32 cellular contexts compared by ENCODE assay signal in genomic region chr3:187753516-187753915, GRCh38. TPM values are rescaled to one million over a fixed set of nuclear protein-coding genes. Genes with fewer than 3 reads are reported as not detected.
"Had no signal": no experiment of that assay in that cellular context is flagged by ENCODE, and none has a peak within 500 bp of the region (broad histone marks: within the 10 kb centered on the region; RNA-seq: fewer than 3 reads in every experiment).

No MANE protein-coding gene starts in this region.

- H3K27me3 Mint-ChIP-seq: stimulated activated naive B cell treated with anti-CD40 and anti-IgM and Interleukin-4, amounts not matched to agents 10 μg/mL and 1 μg/mL and 100 μg/mL, for 72 hours; stimulated activated naive CD8-positive, alpha-beta T cell treated with anti-CD3 and anti-CD28 coated beads, Interleukin-15, amount 100 ng/mL, for 72 hours; stimulated activated naive CD8-positive, alpha-beta T cell treated with anti-CD3 and anti-CD28 coated beads, Interleukin-15, Interleukin-2, amounts not matched to agents 100 ng/mL and 50 ng/mL, for 24 hours; type B pancreatic cell had no signal

- H3K27ac ChIP-seq: stomach, suprapubic skin, testis, thoracic aorta, thyroid gland, tibial artery, tibial nerve, transverse colon, upper lobe of left lung, upper lobe of right lung, uterus, vagina had no signal

- H3K36me3 Mint-ChIP-seq: stimulated activated effector memory CD8-positive, alpha-beta T cell treated with anti-CD3 and anti-CD28 coated beads, Interleukin-12 subunit alpha, Interleukin-12 subunit beta, amount 100 ng/mL, for 72 hours; stimulated activated memory B cell treated with anti-CD40 and anti-IgM and Interleukin-4, amounts not matched to agents 10 μg/mL and 1 μg/mL and 100 μg/mL, for 72 hours; stimulated activated naive B cell treated with anti-CD40 and anti-IgM and Interleukin-4, amounts not matched to agents 10 μg/mL and 1 μg/mL and 100 μg/mL, for 72 hours; type B pancreatic cell had no signal

- H3K4me3 Mint-ChIP-seq: stimulated activated effector memory CD8-positive, alpha-beta T cell treated with anti-CD3 and anti-CD28 coated beads, Interleukin-12 subunit alpha, Interleukin-12 subunit beta, amount 100 ng/mL, for 72 hours; stimulated activated memory B cell treated with anti-CD40 and anti-IgM and Interleukin-4, amounts not matched to agents 10 μg/mL and 1 μg/mL and 100 μg/mL, for 72 hours; stimulated activated naive B cell treated with anti-CD40 and anti-IgM and Interleukin-4, amounts not matched to agents 10 μg/mL and 1 μg/mL and 100 μg/mL, for 72 hours; stimulated activated naive CD8-positive, alpha-beta T cell treated with anti-CD3 and anti-CD28 coated beads, Interleukin-15, amount 100 ng/mL, for 72 hours; stimulated activated naive CD8-positive, alpha-beta T cell treated with anti-CD3 and anti-CD28 coated beads, Interleukin-15, Interleukin-2, amounts not matched to agents 100 ng/mL and 50 ng/mL, for 24 hours; type B pancreatic cell had no signal

- H3K27me3 ChIP-seq: stomach, suprapubic skin, testis, thyroid gland, tibial artery, tibial nerve, transverse colon, upper lobe of left lung, upper lobe of right lung, uterus, vagina had no signal

- H3K27ac Mint-ChIP-seq: stimulated activated effector memory CD8-positive, alpha-beta T cell treated with anti-CD3 and anti-CD28 coated beads, Interleukin-12 subunit alpha, Interleukin-12 subunit beta, amount 100 ng/mL, for 72 hours; stimulated activated memory B cell treated with anti-CD40 and anti-IgM and Interleukin-4, amounts not matched to agents 10 μg/mL and 1 μg/mL and 100 μg/mL, for 72 hours; stimulated activated naive B cell treated with anti-CD40 and anti-IgM and Interleukin-4, amounts not matched to agents 10 μg/mL and 1 μg/mL and 100 μg/mL, for 72 hours; stimulated activated naive CD8-positive, alpha-beta T cell treated with anti-CD3 and anti-CD28 coated beads, Interleukin-15, amount 100 ng/mL, for 72 hours; stimulated activated naive CD8-positive, alpha-beta T cell treated with anti-CD3 and anti-CD28 coated beads, Interleukin-15, Interleukin-2, amounts not matched to agents 100 ng/mL and 50 ng/mL, for 24 hours; type B pancreatic cell had no signal

- H3K9me3 Mint-ChIP-seq: stimulated activated effector memory CD8-positive, alpha-beta T cell treated with anti-CD3 and anti-CD28 coated beads, Interleukin-12 subunit alpha, Interleukin-12 subunit beta, amount 100 ng/mL, for 72 hours; stimulated activated memory B cell treated with anti-CD40 and anti-IgM and Interleukin-4, amounts not matched to agents 10 μg/mL and 1 μg/mL and 100 μg/mL, for 72 hours; stimulated activated naive B cell treated with anti-CD40 and anti-IgM and Interleukin-4, amounts not matched to agents 10 μg/mL and 1 μg/mL and 100 μg/mL, for 72 hours; stimulated activated naive CD8-positive, alpha-beta T cell treated with anti-CD3 and anti-CD28 coated beads, Interleukin-15, Interleukin-2, amounts not matched to agents 100 ng/mL and 50 ng/mL, for 24 hours; type B pancreatic cell had no signal

- H3K4me3 ChIP-seq: stomach, suprapubic skin, testis, thoracic aorta, thyroid gland, tibial artery, tibial nerve, transverse colon, upper lobe of left lung, upper lobe of right lung, uterus, vagina had no signal

- ATAC-seq: stimulated activated effector memory CD8-positive, alpha-beta T cell treated with anti-CD3 and anti-CD28 coated beads, Interleukin-12 subunit alpha, Interleukin-12 subunit beta, amount 100 ng/mL, for 72 hours; stimulated activated memory B cell treated with anti-CD40 and anti-IgM and Interleukin-4, amounts not matched to agents 10 μg/mL and 1 μg/mL and 100 μg/mL, for 72 hours; stimulated activated naive B cell treated with anti-CD40 and anti-IgM and Interleukin-4, amounts not matched to agents 10 μg/mL and 1 μg/mL and 100 μg/mL, for 72 hours; stimulated activated naive CD8-positive, alpha-beta T cell treated with anti-CD3 and anti-CD28 coated beads, Interleukin-15, amount 100 ng/mL, for 72 hours; stimulated activated naive CD8-positive, alpha-beta T cell treated with anti-CD3 and anti-CD28 coated beads, Interleukin-15, Interleukin-2, amounts not matched to agents 100 U/mL and 50 U/mL, for 24 hours; upper lobe of right lung had no signal

- H3K9me3 ChIP-seq: stomach, suprapubic skin, testis, thoracic aorta, thyroid gland, tibial artery, tibial nerve, transverse colon, upper lobe of left lung, upper lobe of right lung, uterus, vagina had no signal

- H3K4me1 ChIP-seq: testis, uterus had no signal

- H3K36me3 ChIP-seq: stomach, suprapubic skin, thoracic aorta, thyroid gland, tibial artery, tibial nerve, transverse colon, upper lobe of left lung, upper lobe of right lung, uterus, vagina had no signal

- DNase-seq: stimulated activated CD4-positive, alpha-beta T cell treated with anti-CD3 and anti-CD28 coated beads, Interleukin-2, amount 100 ng/mL, for 48 hours; stimulated activated CD4-positive, alpha-beta T cell treated with anti-CD3 and anti-CD28 coated beads, Interleukin-4, amount 100 ng/mL, for 1 hour; stimulated activated CD4-positive, alpha-beta T cell treated with anti-CD3 and anti-CD28 coated beads, Interleukin-4, amount 100 ng/mL, for 24 hours; stimulated activated CD4-positive, alpha-beta T cell treated with anti-CD3 and anti-CD28 coated beads, Interleukin-4, amount 100 ng/mL, for 4 hours; stimulated activated CD8-positive, alpha-beta memory T cell treated with anti-CD3 and anti-CD28 coated beads, Interleukin-4, amount 100 ng/mL, for 48 hours; stimulated activated naive B cell treated with anti-CD40 and anti-IgM and Interleukin-4, amounts not matched to agents 10 μg/mL and 1 μg/mL and 100 μg/mL, for 72 hours; stimulated activated naive CD4-positive, alpha-beta T cell; stimulated activated naive CD4-positive, alpha-beta T cell treated with Interleukin-2 at 50 U/mL for 16 hours; stimulated activated naive CD8-positive, alpha-beta T cell treated with anti-CD3 and anti-CD28 coated beads, Interleukin-15, amount 100 ng/mL, for 72 hours; stimulated activated naive CD8-positive, alpha-beta T cell treated with anti-CD3 and anti-CD28 coated beads, Interleukin-15, Interleukin-2, amounts not matched to agents 100 U/mL and 50 U/mL, for 24 hours; stomach; substantia nigra; testis; thyroid gland; tibial artery; transverse colon; trophoblast cell; upper lobe of left lung; upper lobe of right lung; uterus had no signal

RNA-seq across cellular contexts. Expression of gene RTP2, which starts 51.2 kb away (rescaled TPM):
- total RNA-seq: stomach, subcutaneous adipose tissue, suprapubic skin, temporal lobe, thoracic aorta, thyroid gland, tibial nerve, transverse colon, upper lobe of left lung, upper lobe of right lung, ureter, urinary bladder, uterus, vagina had no signal
- polyA plus RNA-seq: stomach, urinary bladder had no signal
